ENCODE assay signal across 21 cellular contexts in genomic region chr5:60801406-60802090, GRCh38. TPM values are rescaled to one million over a fixed set of nuclear protein-coding genes. Genes with fewer than 3 reads are reported as not detected.
"Had no signal": no experiment of that assay in that cellular context is flagged by ENCODE, and none has a peak within 500 bp of the region (broad histone marks: within the 10 kb centered on the region; RNA-seq: fewer than 3 reads in every experiment).

No MANE protein-coding gene starts in this region.

- H3K27ac ChIP-seq: heart left ventricle, left lung, ovary, right atrium auricular region, tibial nerve, uterus had no signal

- H3K4me1 ChIP-seq: heart left ventricle, left lung, right atrium auricular region, tibial nerve, uterus had no signal

- H3K4me3 ChIP-seq: heart left ventricle, left lung, mucosa of descending colon, ovary, right atrium auricular region, smooth muscle cell, tibial nerve, uterus had no signal

- ATAC-seq: heart left ventricle; left cardiac atrium; left lung; mucosa of descending colon; naive thymus-derived CD4-positive, alpha-beta T cell; natural killer cell treated with Interleukin-12 subunit alpha and Interleukin-12 subunit beta and Interleukin-15 and Interleukin-18, amount 100 ng/mL, for 72 hours; sciatic nerve; stimulated activated naive CD8-positive, alpha-beta T cell treated with anti-CD3 and anti-CD28 coated beads, Interleukin-15, amount 100 ng/mL, for 72 hours had no signal

- H3K4me2 ChIP-seq: smooth muscle cell had no signal

- H3K27me3 ChIP-seq: heart left ventricle, left lung, ovary, right atrium auricular region, tibial nerve, uterus had no signal

- H3K36me3 ChIP-seq: heart left ventricle, left lung, ovary, right atrium auricular region, tibial nerve, uterus had no signal

- H3K9me3 ChIP-seq: heart left ventricle, left lung, mucosa of descending colon, ovary, right atrium auricular region, tibial nerve, uterus had no signal

- DNase-seq: heart left ventricle; islet precursor cell; left cardiac atrium; left lung; midbrain; mucosa of descending colon; naive thymus-derived CD4-positive, alpha-beta T cell; ovary; stimulated activated CD4-positive, alpha-beta T cell treated with anti-CD3 and anti-CD28 coated beads, Interleukin-1b, Interleukin-23, amount 100 ng/mL, for 48 hours; stimulated activated CD4-positive, alpha-beta T cell treated with anti-CD3 and anti-CD28 coated beads, Interleukin-2, amount 100 ng/mL, for 48 hours; stimulated activated CD4-positive, alpha-beta T cell treated with anti-CD3 and anti-CD28 coated beads, Interleukin-4, amount 100 ng/mL, for 4 hours; stimulated activated CD8-positive, alpha-beta memory T cell treated with anti-CD3 and anti-CD28 coated beads, Interleukin-4, amount 100 ng/mL, for 48 hours; stimulated activated naive CD4-positive, alpha-beta T cell treated with Interleukin-2 at 50 U/mL for 16 hours; stimulated activated naive CD8-positive, alpha-beta T cell treated with anti-CD3 and anti-CD28 coated beads, Interleukin-15, amount 100 ng/mL, for 72 hours; substantia nigra; uterus had no signal

RNA-seq across cellular contexts. Expression of gene ELOVL7, which starts 42.5 kb away (rescaled TPM):
- polyA plus RNA-seq: naive thymus-derived CD4-positive, alpha-beta T cell had no signal
